Comparison of ENCODE assay signal across 15 cellular contexts in the genomic region with DNA sequence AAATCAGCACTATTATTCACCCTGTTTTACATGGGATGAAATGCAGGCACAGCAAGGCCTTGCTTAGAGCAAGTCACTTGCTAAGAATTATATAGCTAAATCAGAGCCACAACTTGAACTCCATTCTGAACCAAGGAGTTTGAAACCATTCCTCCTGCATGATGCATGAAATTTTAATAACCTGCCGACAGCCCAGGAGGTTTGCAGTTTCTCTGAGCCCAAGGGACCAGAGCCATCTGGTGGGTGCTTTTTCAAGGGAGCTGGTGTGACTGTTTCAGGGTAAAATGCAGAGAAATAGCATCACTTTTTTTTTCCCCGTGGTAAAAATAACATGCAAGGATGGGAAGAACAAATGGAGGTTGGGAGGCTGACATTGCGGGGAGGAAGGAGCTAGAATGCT. TPM values are rescaled to one million over a fixed set of nuclear protein-coding genes. Genes with fewer than 3 reads are reported as not detected.
DNase-seq lines count a peak whose midpoint lies in the region; ATAC-seq, FAIRE-seq and TF ChIP-seq lines count a peak whose summit lies in the region.
"Had no signal": no experiment of that assay in that cellular context is flagged by ENCODE, and none has a peak within 500 bp of the region (broad histone marks: within the 10 kb centered on the region; RNA-seq: fewer than 3 reads in every experiment).

No MANE protein-coding gene starts in this region.

- no peaks in the 10 kb centered on the region for H3K79me2 ChIP-seq in hepatocyte

- TF ChIP-seq CTCF in bronchial epithelial cell (IDR thresholded peaks at IDR 0.05; ENCODE audit: insufficient read depth, low read length, severe bottlenecking): peak; percentile 3
- peak; percentile 13 for TF ChIP-seq CTCF in hepatocyte (IDR thresholded peaks at IDR 0.05; ENCODE audit: poor library complexity)
- peak; percentile 42 to 44 for TF ChIP-seq CTCF in tibial artery (IDR thresholded peaks at IDR 0.05)
- no peak for TF ChIP-seq CTCF in activated CD8-positive, alpha-beta T cell treated with anti-CD3 and anti-CD28 coated beads for 36 hours (IDR thresholded peaks at IDR 0.05)

- H3K36me3 ChIP-seq in bronchial epithelial cell (ENCODE audit: control insufficient read depth, insufficient read depth, low read length) (no peaks in the 10 kb centered on the region), hepatocyte (replicated peaks; ENCODE audit: insufficient read depth, low read depth) (no peaks in the 10 kb centered on the region), tibial artery (no peaks in the 10 kb centered on the region)

- H3K27me3 ChIP-seq in bronchial epithelial cell (ENCODE audit: control insufficient read depth, insufficient read depth, low read length): no peaks in the 10 kb centered on the region
- no peaks in the 10 kb centered on the region for H3K27me3 ChIP-seq in hepatocyte
- H3K27me3 ChIP-seq in tibial artery: no peaks in the 10 kb centered on the region

- H3K9me2 ChIP-seq in hepatocyte (replicated peaks; ENCODE audit: insufficient read depth): no peaks in the 10 kb centered on the region

- H3K4me3 ChIP-seq in bronchial epithelial cell (ENCODE audit: low read depth, low read length) (no peak overlapping the region), hepatocyte (no peak overlapping the region), tibial artery (no peak overlapping the region)

- H3K27ac ChIP-seq in hepatocyte (no peak overlapping the region), tibial artery (peak overlapping the region; percentile 77 to 98)
- H3K27ac ChIP-seq: 22Rv1 had no signal

- DNase-seq in DMS 273 (lab: John Stamatoyannopoulos, UW; ENCODE audit: unreplicated experiment) (peak; percentile 69), DMS 273 treated with DMSO at 0.1 percent for 48 hours (lab: John Stamatoyannopoulos, UW) (no peak), bronchial epithelial cell (ENCODE audit: low read depth) (no peak), hepatocyte (ENCODE audit: low spot score) (no peak), tibial artery (no peak), amniotic stem cell (lab: John Stamatoyannopoulos, UW) (no peak), activated T-cell treated with anti-CD3 and anti-CD28 coated beads for 4 hours (no peak)
- no peak for DNase-seq in activated CD8-positive, alpha-beta T cell treated with anti-CD3 and anti-CD28 coated beads for 36 hours
- DNase-seq: central memory CD4-positive, alpha-beta T cell; Karpas-422; SHP77; stimulated activated CD4-positive, alpha-beta T cell treated with anti-CD3 and anti-CD28 coated beads, Interleukin-4, amount 100 ng/mL, for 24 hours had no signal

- no peaks in the 10 kb centered on the region for H3K36me3 Mint-ChIP-seq in activated CD8-positive, alpha-beta T cell treated with anti-CD3 and anti-CD28 coated beads for 36 hours (ENCODE audit: low read depth)

- H4K20me1 ChIP-seq in hepatocyte (ENCODE audit: insufficient read depth, poor library complexity, severe bottlenecking): no peaks in the 10 kb centered on the region

- no peak overlapping the region for H3K4me3 Mint-ChIP-seq in activated CD8-positive, alpha-beta T cell treated with anti-CD3 and anti-CD28 coated beads for 36 hours
- H3K4me3 Mint-ChIP-seq: stimulated activated naive CD8-positive, alpha-beta T cell treated with anti-CD3 and anti-CD28 coated beads, Interleukin-15, Interleukin-2, amounts not matched to agents 100 ng/mL and 50 ng/mL, for 24 hours had no signal

- H3K9me3 ChIP-seq in hepatocyte (ENCODE audit: low read depth): no peaks in the 10 kb centered on the region
- H3K9me3 ChIP-seq in tibial artery: no peaks in the 10 kb centered on the region

- CTCF ChIA-PET in activated CD8-positive, alpha-beta T cell treated with anti-CD3 and anti-CD28 coated beads for 36 hours (lab: Charles Lee): interaction anchor here (1.4 to 2.6 kb wide), 2 partner anchors 170 to 172 kb away, joined by 5 to 12 read pairs; no protein-coding TSS in a partner anchor

- H3K4me1 ChIP-seq in hepatocyte (ENCODE audit: insufficient read depth) (peaks cover 6% of the 10 kb centered on the region), tibial artery (peaks cover 4 to 100% (median 63%) of the 10 kb centered on the region in 4 donors)

- H3K9me3 Mint-ChIP-seq in activated CD8-positive, alpha-beta T cell treated with anti-CD3 and anti-CD28 coated beads for 36 hours: no peaks in the 10 kb centered on the region
- H3K9me3 Mint-ChIP-seq: stimulated activated naive CD8-positive, alpha-beta T cell treated with anti-CD3 and anti-CD28 coated beads, Interleukin-15, Interleukin-2, amounts not matched to agents 100 ng/mL and 50 ng/mL, for 24 hours had no signal

- POLR2A ChIA-PET in activated CD8-positive, alpha-beta T cell treated with anti-CD3 and anti-CD28 coated beads for 36 hours (lab: Charles Lee): no interaction called here

- 82% methylated on average over 3 of the region's 3 CpGs for WGBS in hepatocyte (ENCODE audit: low lambda C conversion rate, missing lambda C conversion rate)

- H2AFZ ChIP-seq in hepatocyte: no peak overlapping the region

- ATAC-seq in activated CD8-positive, alpha-beta T cell treated with anti-CD3 and anti-CD28 coated beads for 36 hours: no peak
- ATAC-seq: left lobe of liver had no signal

- H3K4me2 ChIP-seq in hepatocyte: no peak overlapping the region

- no peak overlapping the region for H3K27ac Mint-ChIP-seq in activated CD8-positive, alpha-beta T cell treated with anti-CD3 and anti-CD28 coated beads for 36 hours
- H3K27ac Mint-ChIP-seq: stimulated activated naive CD8-positive, alpha-beta T cell treated with anti-CD3 and anti-CD28 coated beads, Interleukin-15, Interleukin-2, amounts not matched to agents 100 ng/mL and 50 ng/mL, for 24 hours had no signal

- H3K27me3 Mint-ChIP-seq in activated CD8-positive, alpha-beta T cell treated with anti-CD3 and anti-CD28 coated beads for 36 hours: no peaks in the 10 kb centered on the region
- H3K27me3 Mint-ChIP-seq: stimulated activated naive CD8-positive, alpha-beta T cell treated with anti-CD3 and anti-CD28 coated beads, Interleukin-15, Interleukin-2, amounts not matched to agents 100 ng/mL and 50 ng/mL, for 24 hours had no signal

- no peaks in the 10 kb centered on the region for H3K4me1 Mint-ChIP-seq in activated CD8-positive, alpha-beta T cell treated with anti-CD3 and anti-CD28 coated beads for 36 hours (ENCODE audit: low read depth)

- intact Hi-C loops in tibial artery (cut with DNase I; ENCODE audit: low total_unique reads): loop anchor here (2.0 kb wide), 1 partner anchor 177 kb away; no protein-coding TSS in a partner anchor
- intact Hi-C loops in activated CD8-positive, alpha-beta T cell treated with anti-CD3 and anti-CD28 coated beads for 36 hours (cut with micrococcal nuclease): no loop called here

- FAIRE-seq in bronchial epithelial cell (lab: Jason Lieb, UNC): no peak

RNA-seq across cellular contexts. Expression of gene NAV2, which starts 22.9 kb away (rescaled TPM):
- total RNA-seq in bronchial epithelial cell (11.1 and 14.1 TPM in 2 replicates), hepatocyte (18.1 and 30.8 TPM in 2 replicates)
- 23.7 and 38.1 TPM in 2 replicates for polyA plus RNA-seq in hepatocyte
- total RNA-seq in activated CD8-positive, alpha-beta T cell treated with anti-CD3 and anti-CD28 coated beads for 36 hours: under 1 TPM; 0.23 to 0.36 TPM
